Comparison of ENCODE assay signal across 1 cellular context in genomic region chr2:149075868-149076267, GRCh38.
TF ChIP-seq lines count a peak whose summit lies in the region.

No MANE protein-coding gene starts in this region.

TF ChIP-seq in HEK293, 187 proteins besides CTCF, POLR2A, EP300 and RAD21:
- TF ChIP-seq ZNF26 (tag by site-specific recombination; IDR thresholded peaks at IDR 0.05) = no peak
- no peak for TF ChIP-seq ZNF280D (tag by site-specific recombination; IDR thresholded peaks at IDR 0.05)
- no peak for TF ChIP-seq ZNF416 (tag by site-specific recombination; IDR thresholded peaks at IDR 0.05)
- no peak for TF ChIP-seq GLI2 (tag by site-specific recombination; IDR thresholded peaks at IDR 0.05; ENCODE audit: borderline replicate concordance, low read depth)
- no peak for TF ChIP-seq ZFP3 (tag by site-specific recombination; IDR thresholded peaks at IDR 0.05; ENCODE audit: low read depth)
- no peak for TF ChIP-seq ZNF449 (tag by site-specific recombination; IDR thresholded peaks at IDR 0.05)
- TF ChIP-seq ZIC2 (tag by site-specific recombination; IDR thresholded peaks at IDR 0.05) = no peak
- no peak for TF ChIP-seq ZSCAN4 (tag by site-specific recombination; IDR thresholded peaks at IDR 0.05)
- TF ChIP-seq ZNF792 (tag by site-specific recombination; IDR thresholded peaks at IDR 0.05) = no peak
- no peak for TF ChIP-seq GFI1B (tag by site-specific recombination; IDR thresholded peaks at IDR 0.05)
- TF ChIP-seq ZNF146 (tag by site-specific recombination; IDR thresholded peaks at IDR 0.05) = no peak
- TF ChIP-seq ZNF830 (tag by site-specific recombination; IDR thresholded peaks at IDR 0.05; ENCODE audit: low read depth) = no peak
- no peak for TF ChIP-seq ZNF645 (tag by site-specific recombination; IDR thresholded peaks at IDR 0.05)
- TF ChIP-seq PRDM1 (tag by site-specific recombination; IDR thresholded peaks at IDR 0.05) = no peak
- TF ChIP-seq ZNF561 (tag by site-specific recombination; IDR thresholded peaks at IDR 0.05; ENCODE audit: borderline replicate concordance) = no peak
- no peak for TF ChIP-seq ZNF692 (tag by site-specific recombination; IDR thresholded peaks at IDR 0.05)
- TF ChIP-seq ZBTB11 (tag by site-specific recombination; conservative IDR thresholded peaks at IDR 0.05; ENCODE audit: low read depth) = no peak
- TF ChIP-seq ZNF791 (tag by site-specific recombination; IDR thresholded peaks at IDR 0.05) = no peak
- TF ChIP-seq ZNF394 (tag by site-specific recombination; IDR thresholded peaks at IDR 0.05; ENCODE audit: borderline replicate concordance) = peak; percentile 96
- peak; percentile 45; the same call in 1 of the 2 replicates for TF ChIP-seq ZBTB17 (tag by site-specific recombination; IDR thresholded peaks at IDR 0.05)
- TF ChIP-seq OSR2 (tag by site-specific recombination; IDR thresholded peaks at IDR 0.05) = peak; percentile 31
- TF ChIP-seq ZNF341 (tag by site-specific recombination; IDR thresholded peaks at IDR 0.05; ENCODE audit: low read depth) = no peak
- TF ChIP-seq RBAK (tag by site-specific recombination; IDR thresholded peaks at IDR 0.05) = no peak
- TF ChIP-seq TSHZ1 (tag by site-specific recombination; IDR thresholded peaks at IDR 0.05; ENCODE audit: borderline replicate concordance) = no peak
- no peak for TF ChIP-seq FEZF1 (tag by site-specific recombination; IDR thresholded peaks at IDR 0.05)
- TF ChIP-seq HOXC10 (CRISPR knock-in tag; IDR thresholded peaks at IDR 0.05) = no peak
